8 cellular contexts compared by ENCODE assay signal in the genomic region with DNA sequence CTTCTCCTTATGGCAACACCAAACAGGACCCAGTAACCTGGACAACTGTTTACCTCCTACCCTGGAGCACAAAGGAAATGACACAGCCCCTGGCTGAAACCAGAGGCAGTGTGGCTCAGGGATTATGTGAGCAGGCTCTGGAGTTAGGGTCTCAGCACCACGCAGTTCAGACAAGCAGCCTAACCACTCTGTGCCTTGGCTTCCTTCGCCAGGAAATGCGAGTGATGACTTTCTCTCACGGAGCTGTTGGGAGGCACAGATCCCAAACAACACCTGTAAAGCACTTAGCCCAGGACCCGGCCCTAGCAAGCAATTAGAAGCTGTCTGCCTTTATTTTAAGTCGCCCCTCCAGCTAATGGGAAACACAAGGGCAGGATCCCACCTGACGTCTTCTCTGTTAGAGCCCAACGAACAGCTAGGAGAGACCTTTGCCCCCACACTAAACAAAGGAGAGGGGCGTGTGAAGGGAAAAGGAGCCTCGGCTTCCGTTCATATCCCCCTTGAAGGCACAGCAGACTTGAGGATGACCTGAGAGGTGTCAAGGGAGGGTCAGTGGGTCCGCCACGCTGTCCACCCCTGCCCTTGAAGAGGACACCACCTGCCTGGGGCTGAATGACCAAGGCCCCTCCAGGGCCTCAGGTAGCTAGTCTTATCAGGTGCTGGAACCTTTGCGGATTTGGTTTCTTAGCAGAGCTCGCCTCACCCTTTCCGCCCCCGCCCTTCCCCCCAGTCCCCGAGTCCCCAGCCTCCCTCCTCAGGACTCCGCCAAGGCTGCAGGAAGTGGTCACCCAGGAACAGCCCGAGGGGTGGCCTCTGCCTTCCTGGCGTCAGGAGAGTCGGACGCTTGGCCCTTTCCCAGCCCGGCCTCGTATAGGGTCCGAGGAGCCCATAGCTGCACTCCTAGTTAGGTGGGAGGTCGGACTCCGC. TPM values are rescaled to one million over a fixed set of nuclear protein-coding genes. Genes with fewer than 3 reads are reported as not detected.
DNase-seq lines count a peak whose midpoint lies in the region; TF ChIP-seq lines count a peak whose summit lies in the region.

No MANE protein-coding gene starts in this region.

- H3K9me3 ChIP-seq in osteoblast (ENCODE audit: low read depth, low read length): no peaks in the 10 kb centered on the region

- no peak for TF ChIP-seq POLR2A in NB4 (IDR thresholded peaks at IDR 0.05; ENCODE audit: extremely low read depth, insufficient read length)

- H3K4me3 ChIP-seq in NB4 (ENCODE audit: low read depth, low read length): peak overlapping the region; percentile 69
- H3K4me3 ChIP-seq in osteoblast (ENCODE audit: insufficient read depth, low read length): peak overlapping the region; percentile 99

- no peaks in the 10 kb centered on the region for H3K27me3 ChIP-seq in osteoblast (ENCODE audit: insufficient read depth, low read length)

- H3K27ac ChIP-seq in osteoblast (ENCODE audit: low read depth, low read length): peak overlapping the region; percentile 72

- peak overlapping the region; percentile 95 for H3K4me2 ChIP-seq in osteoblast (ENCODE audit: insufficient read depth, low read length)

- peaks cover 47% of the 10 kb centered on the region for H3K79me2 ChIP-seq in osteoblast (ENCODE audit: insufficient read depth, low read length)

- peak; percentile 45 for DNase-seq in activated naive CD4-positive, alpha-beta T cell treated with Interleukin-2 at 50 U/mL for 16 hours
- no peak for DNase-seq in activated naive CD4-positive, alpha-beta T cell treated with anti-CD3 and anti-CD28 coated beads, Interleukin-2, amount 50 U/mL, for 16 hours
- peak; percentile 60 for DNase-seq in NB4 (ENCODE audit: low read depth)
- DNase-seq in activated effector memory CD4-positive, alpha-beta T cell treated with Interleukin-2 at 50 U/mL for 16 hours: peak; percentile 59
- DNase-seq in globus pallidus (ENCODE audit: low spot score): peak; percentile 42
- peak; percentile 93 for DNase-seq in osteoblast (ENCODE audit: insufficient read length, low spot score, missing footprints)
- no peak for DNase-seq in DMS114 treated with DMSO at 0.1 percent for 48 hours (lab: John Stamatoyannopoulos, UW; ENCODE audit: unreplicated experiment)
- no peak for DNase-seq in GOT3 (lab: John Stamatoyannopoulos, UW)

- no peak for TF ChIP-seq CTCF in NB4 (IDR thresholded peaks at IDR 0.05; ENCODE audit: low read depth, low read length)
- TF ChIP-seq CTCF in osteoblast (IDR thresholded peaks at IDR 0.05; ENCODE audit: extremely low read depth, low read depth, low read length): no peak

- peaks cover 31% of the 10 kb centered on the region for H3K4me1 ChIP-seq in osteoblast (ENCODE audit: insufficient read depth, low read length)

- peaks cover 1% of the 10 kb centered on the region for H3K36me3 ChIP-seq in osteoblast (ENCODE audit: insufficient read depth, low read length)

- H2AFZ ChIP-seq in osteoblast (ENCODE audit: low read length): peak overlapping the region; percentile 98

- H4K20me1 ChIP-seq in osteoblast (ENCODE audit: insufficient read depth, low read length): peaks cover 28% of the 10 kb centered on the region

RNA-seq across cellular contexts. Expression of a gene that starts 0.8 kb away (rescaled TPM):
- total RNA-seq in osteoblast: 23.2 and 31.5 TPM in 2 replicates

RNA-seq across cellular contexts. Expression of a gene that starts 7.6 kb away (rescaled TPM):
- under 0.01 TPM in 1 of 2 replicates, not detected in the other for total RNA-seq in osteoblast

RNA-seq across cellular contexts. Expression of a gene that starts 42.7 kb away (rescaled TPM):
- 25.9 and 29.0 TPM in 2 replicates for total RNA-seq in osteoblast

RNA-seq across cellular contexts. Expression of a gene that starts 59.7 kb away (rescaled TPM):
- total RNA-seq in osteoblast: not detected in 2 replicates

Comparison
In these comparisons a context has a peak if more than half of its experiments do, and no peak if none do; other contexts are left out.
1. DNase-seq: peak in activated naive CD4-positive, alpha-beta T cell treated with Interleukin-2 at 50 U/mL for 16 hours (single experiment), NB4 (single experiment), activated effector memory CD4-positive, alpha-beta T cell treated with Interleukin-2 at 50 U/mL for 16 hours (single experiment), globus pallidus (single experiment) and osteoblast (single experiment); none in activated naive CD4-positive, alpha-beta T cell treated with anti-CD3 and anti-CD28 coated beads, Interleukin-2, amount 50 U/mL, for 16 hours (single experiment), DMS114 treated with DMSO at 0.1 percent for 48 hours (single experiment) and GOT3 (single experiment).